Comparison of ENCODE assay signal across 25 cellular contexts in the genomic region with DNA sequence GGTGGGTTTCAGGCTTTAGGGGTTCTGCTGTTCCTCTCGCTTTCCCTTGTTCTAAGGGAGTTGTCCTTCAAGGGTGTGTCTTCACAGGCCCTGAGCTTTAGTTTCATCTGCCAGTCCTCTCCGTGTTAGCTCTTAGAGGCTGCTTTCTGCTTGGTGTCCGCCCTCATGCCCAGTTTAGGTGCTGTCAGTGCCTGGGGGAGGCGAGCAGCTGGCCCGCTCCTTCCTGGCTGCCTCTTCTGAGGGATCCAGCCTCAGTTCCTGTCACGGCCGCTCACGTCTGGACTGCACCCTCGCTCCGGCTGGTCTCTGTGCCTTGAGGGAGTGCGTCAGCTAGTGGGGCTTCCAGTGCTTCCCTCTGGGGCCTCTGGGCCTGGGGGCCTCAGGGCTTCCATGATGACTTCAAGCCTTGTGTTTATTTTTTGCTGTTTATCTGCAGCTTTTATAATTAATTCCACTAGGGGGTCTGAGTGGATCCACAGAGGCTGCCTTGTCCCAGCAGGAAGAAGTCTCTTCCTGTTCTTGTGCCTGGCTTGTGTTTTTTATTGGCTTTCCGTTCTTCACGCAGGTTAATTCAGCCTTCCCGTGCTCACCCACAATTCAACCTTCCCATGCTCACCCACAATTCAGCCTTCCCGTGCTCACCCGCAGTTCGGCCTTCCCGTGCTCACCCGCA. TPM values are rescaled to one million over a fixed set of nuclear protein-coding genes. Genes with fewer than 3 reads are reported as not detected.
DNase-seq lines count a peak whose midpoint lies in the region; ATAC-seq, FAIRE-seq and TF ChIP-seq lines count a peak whose summit lies in the region.
"Had no signal": no experiment of that assay in that cellular context is flagged by ENCODE, and none has a peak within 500 bp of the region (broad histone marks: within the 10 kb centered on the region; RNA-seq: fewer than 3 reads in every experiment).

No MANE protein-coding gene starts in this region.

- H3K36me3 ChIP-seq in right lobe of liver (peaks cover 0 to 73% (median 32%) of the 10 kb centered on the region in 4 donors), HepG2 (replicated peaks in 1 of 2; ENCODE audit: control insufficient read depth in 1 of 2, insufficient read depth in 2 of 2, low read length in 2 of 2) (peaks cover 15 to 80% of the 10 kb centered on the region in 2 experiments), mesenchymal stem cell (ENCODE audit: control insufficient read depth in 1 of 2, insufficient read depth in 2 of 2, low read depth in 1 of 2, low read length in 2 of 2) (peaks cover 65 to 91% of the 10 kb centered on the region in 2 experiments)
- H3K36me3 ChIP-seq: breast epithelium had no signal

- no peak for FAIRE-seq in HepG2 (lab: Jason Lieb, UNC)
- FAIRE-seq: D721Med, endometrium, GM12891, HTR-8/SVneo, keratinocyte had no signal

- TF ChIP-seq CTCF in right lobe of liver (IDR thresholded peaks at IDR 0.05) (no peak), HepG2 (CRISPR knock-in tag; IDR thresholded peaks at IDR 0.05) (no peak)

- peaks cover 3% of the 10 kb centered on the region; the same call in 1 of the 2 replicates for H4K20me1 ChIP-seq in HepG2 (ENCODE audit: insufficient read depth, low read length)

- BruUV-seq in HepG2 (replicated peaks; lab: Mats Ljungman, UMichigan) = no TSS peak

- TF ChIP-seq EP300 in HepG2 (IDR thresholded peaks at IDR 0.05; ENCODE audit: low read depth in 2 of 2, low read length in 2 of 2) (no peak), HepG2 (CRISPR knock-in tag; IDR thresholded peaks at IDR 0.05; ENCODE audit: borderline replicate concordance) (no peak)

- no peak overlapping the region for H3K4ac ChIP-seq in mesenchymal stem cell (ENCODE audit: low read depth in 1 of 2, low read length in 2 of 2)

- no peak overlapping the region for H3K18ac ChIP-seq in mesenchymal stem cell (ENCODE audit: low read depth in 1 of 2, low read length in 2 of 2)

- in situ Hi-C loops in HepG2 (cut with HindIII; ENCODE audit: extremely low pct_ligation_motif_present, low pct_unique_long_range_greater_than_20kb) (no loop called here), SK-MEL-5 (cut with HindIII; ENCODE audit: low pct_unique_long_range_greater_than_20kb, low sequenced_read_pairs) (no loop called here)

- no peaks in the 10 kb centered on the region for H3K4me1 ChIP-seq in right lobe of liver
- no peaks in the 10 kb centered on the region for H3K4me1 ChIP-seq in HepG2 (ENCODE audit: insufficient read depth, low read length)
- peaks cover 2% of the 10 kb centered on the region for H3K4me1 ChIP-seq in mesenchymal stem cell (ENCODE audit: control insufficient read depth, insufficient read depth, low read depth, low read length)
- H3K4me1 ChIP-seq: breast epithelium, HAP-1, stomach, tibial artery had no signal

- H3K27ac ChIP-seq in right lobe of liver = no peak overlapping the region
- no peak overlapping the region for H3K27ac ChIP-seq in HepG2 (ENCODE audit: extremely low read length, insufficient read depth, low read length)
- H3K27ac ChIP-seq in mesenchymal stem cell (ENCODE audit: low read length, poor library complexity, severe bottlenecking) = no peak overlapping the region
- H3K27ac ChIP-seq: breast epithelium, C4-2B, stomach, tibial artery had no signal

- H3K4me3 ChIP-seq in right lobe of liver = no peak overlapping the region
- no peak overlapping the region for H3K4me3 ChIP-seq in HepG2 (replicated peaks in 1 of 3; ENCODE audit: insufficient read depth in 1 of 3, low read depth in 2 of 3, low read length in 3 of 3)
- no peak overlapping the region for H3K4me3 ChIP-seq in mesenchymal stem cell (ENCODE audit: insufficient read depth in 1 of 2, low read depth in 1 of 2, low read length in 2 of 2)
- H3K4me3 ChIP-seq: breast epithelium, HAP-1, stomach, tibial artery had no signal

- ATAC-seq in right lobe of liver (peak; percentile 21 to 56 (median 32)), HepG2 (no peak)
- ATAC-seq: activated CD8-positive, alpha-beta T cell treated with anti-CD3 and anti-CD28 coated beads for 36 hours had no signal

- CTCF ChIA-PET in HepG2 (lab: Yijun Ruan, JAX; ENCODE audit: low intra/inter-chr PET ratio, low total read pairs) = no interaction called here

- TF ChIP-seq RAD21 in HepG2 (CRISPR knock-in tag; IDR thresholded peaks at IDR 0.05) = no peak

- H3K9ac ChIP-seq in HepG2 (ENCODE audit: insufficient read depth, low read depth, low read length) (no peak overlapping the region), mesenchymal stem cell (ENCODE audit: low read length) (no peak overlapping the region)

- no peak overlapping the region for H4K8ac ChIP-seq in mesenchymal stem cell (ENCODE audit: low read length)

- no peak overlapping the region for H2AFZ ChIP-seq in HepG2 (ENCODE audit: low read length)
- no peak overlapping the region for H2AFZ ChIP-seq in mesenchymal stem cell (ENCODE audit: low read depth, low read length)

- H3K79me1 ChIP-seq in mesenchymal stem cell (replicated peaks; ENCODE audit: low read length, poor library complexity, severe bottlenecking) = peaks cover 39% of the 10 kb centered on the region

- intact Hi-C loops in right lobe of liver (cut with DNase I) (no loop called here), HepG2 (cut with micrococcal nuclease; ENCODE audit: unreplicated experiment) (no loop called here)

- H3K9me3 ChIP-seq in right lobe of liver (no peaks in the 10 kb centered on the region), HepG2 (ENCODE audit: low read length) (no peaks in the 10 kb centered on the region), mesenchymal stem cell (ENCODE audit: control insufficient read depth, low read length) (no peaks in the 10 kb centered on the region)
- H3K9me3 ChIP-seq: breast epithelium, HAP-1, stomach, tibial artery had no signal

- DNase-seq in right lobe of liver (peak in 1 of 3 donors; percentile 30), HepG2 (ENCODE audit: low spot score) (no peak), SK-MEL-5 (ENCODE audit: low read depth, low spot score) (peak; percentile 21), foreskin melanocyte (peak; percentile 77), NCI-H510A (lab: John Stamatoyannopoulos, UW) (no peak), mesenchymal stem cell (no peak)
- no peak for DNase-seq in central memory CD4-positive, alpha-beta T cell
- DNase-seq: activated CD8-positive, alpha-beta T cell treated with anti-CD3 and anti-CD28 coated beads for 36 hours; activated naive CD4-positive, alpha-beta T cell treated with Interleukin-2 at 50 U/mL for 16 hours; KG1; NCI-H1930; NCI-H345; NCI-H82; stimulated activated CD4-positive, alpha-beta T cell treated with anti-CD3 and anti-CD28 coated beads, Interleukin-4, amount 100 ng/mL, for 24 hours; stomach; T-helper 9 cell; tibial artery had no signal

- TF ChIP-seq POLR2A in right lobe of liver (IDR thresholded peaks at IDR 0.05) (no peak), HepG2 (IDR thresholded peaks at IDR 0.05; ENCODE audit: insufficient read depth in 1 of 2, low read depth in 2 of 2, low read length in 2 of 2) (no peak)

- H2BK5ac ChIP-seq in mesenchymal stem cell (ENCODE audit: low read depth, low read length, poor library complexity, severe bottlenecking) = no peak overlapping the region

- H2AK5ac ChIP-seq in mesenchymal stem cell (ENCODE audit: low read length, severe bottlenecking) = no peak overlapping the region

- no peak overlapping the region for H3K23ac ChIP-seq in mesenchymal stem cell (ENCODE audit: low read length in 2 of 2)

- no peaks in the 10 kb centered on the region for H3K27me3 ChIP-seq in right lobe of liver
- H3K27me3 ChIP-seq in HepG2 (ENCODE audit: control insufficient read depth in 1 of 2, insufficient read depth in 2 of 2, low read length in 2 of 2) = no peaks in the 10 kb centered on the region
- no peaks in the 10 kb centered on the region for H3K27me3 ChIP-seq in mesenchymal stem cell (ENCODE audit: control insufficient read depth in 1 of 2, insufficient read depth in 1 of 2, low read length in 2 of 2)
- H3K27me3 ChIP-seq: breast epithelium, stomach, tibial artery had no signal

- H2BK12ac ChIP-seq in mesenchymal stem cell (ENCODE audit: low read length in 2 of 2) = no peak overlapping the region

- no peak overlapping the region for H3K14ac ChIP-seq in mesenchymal stem cell (ENCODE audit: low read length in 2 of 2)

- H2BK120ac ChIP-seq in mesenchymal stem cell (ENCODE audit: low read depth, low read length) = no peak overlapping the region

- no peak overlapping the region for H3K4me2 ChIP-seq in HepG2 (ENCODE audit: low read depth, low read length)
- no peak overlapping the region for H3K4me2 ChIP-seq in mesenchymal stem cell (ENCODE audit: low read length, poor library complexity, severe bottlenecking)

- no peaks in the 10 kb centered on the region for H3K79me2 ChIP-seq in HepG2 (ENCODE audit: insufficient read depth, low read length)

- H4K91ac ChIP-seq in mesenchymal stem cell (ENCODE audit: low read length) = no peak overlapping the region

- WGBS in right lobe of liver (ENCODE audit: insufficient coverage, low coverage, low lambda C conversion rate, missing lambda C conversion rate) = 68% methylated on average over 9 of the region's 19 CpGs
- 88% methylated on average over 19 of the region's 19 CpGs for WGBS in HepG2 (ENCODE audit: low lambda C conversion rate)
- 88% methylated on average over 19 of the region's 19 CpGs for WGBS in mesenchymal stem cell

- no peak overlapping the region for H2BK15ac ChIP-seq in mesenchymal stem cell (ENCODE audit: low read depth, poor library complexity, severe bottlenecking)

- POLR2A ChIA-PET in HepG2 (lab: Yijun Ruan, JAX) = no interaction called here

RNA-seq across cellular contexts. Expression of gene WDR37, which starts 33.0 kb away (rescaled TPM):
- total RNA-seq in right lobe of liver = 1 to 10 TPM; 5.8 to 9.7 (median 8.3) TPM
- total RNA-seq in HepG2 (2016; rRNA removed; fragmentation: Illumina TruSeq; extraction: Trizol) = 5.4 and 5.9 TPM in 2 replicates
- 14.4 and 16.4 TPM in 2 replicates for total RNA-seq in HepG2 (2016; cell fraction: cytosol; rRNA removed; fragmentation: Illumina TruSeq; extraction: Trizol; ENCODE audit: low read depth)
- 4.7 and 6.1 TPM in 2 replicates for total RNA-seq in HepG2 (2016; cell fraction: insoluble cytoplasmic fraction; rRNA removed; fragmentation: Illumina TruSeq; extraction: Trizol)
- total RNA-seq in HepG2 (2016; cell fraction: membrane; rRNA removed; fragmentation: Illumina TruSeq; extraction: Trizol) = 8.1 and 8.5 TPM in 2 replicates
- 7.7 and 7.8 TPM in 2 replicates for total RNA-seq in HepG2 (2016; cell fraction: nucleus; rRNA removed; fragmentation: Illumina TruSeq; extraction: Trizol)
- 7.5 and 8.6 TPM in 2 replicates for polyA plus RNA-seq in HepG2 (2011; rRNA removed)
- polyA plus RNA-seq in HepG2 (2011; cell fraction: cytosol; rRNA removed) = 5.3 TPM in 2 replicates
- 19.8 and 22.5 TPM in 2 replicates for polyA plus RNA-seq in HepG2 (2011; cell fraction: nucleus; rRNA removed)
- 6.1 and 6.9 TPM in 2 replicates for polyA plus RNA-seq in HepG2 (2012)
- 0.37 and 0.41 TPM in 2 replicates for polyA plus RNA-seq in HepG2 (2016; cell fraction: cytosol; fragmentation: Illumina TruSeq; extraction: Trizol; ENCODE audit: low read depth)
- 4.6 and 5.8 TPM in 2 replicates for polyA plus RNA-seq in HepG2 (2016; cell fraction: insoluble cytoplasmic fraction; fragmentation: Illumina TruSeq; extraction: Trizol; ENCODE audit: low read depth)
- 1.1 and 1.2 TPM in 2 replicates for polyA plus RNA-seq in HepG2 (2016; cell fraction: membrane; fragmentation: Illumina TruSeq; extraction: Trizol; ENCODE audit: low read depth)
- polyA plus RNA-seq in HepG2 (2016; cell fraction: nucleus; fragmentation: Illumina TruSeq; extraction: Trizol; ENCODE audit: insufficient read depth, low read depth) = 16.0 TPM in 2 replicates
- 39.9 and 41.7 TPM in 2 replicates for polyA minus RNA-seq in HepG2 (2011; rRNA and poly(A)+ RNA removed; ENCODE audit: low replicate concordance)
- polyA minus RNA-seq in HepG2 (2011; cell fraction: cytosol; rRNA and poly(A)+ RNA removed) = 7.3 and 13.4 TPM in 2 replicates
- polyA minus RNA-seq in HepG2 (2011; cell fraction: nucleus; rRNA and poly(A)+ RNA removed) = 16.2 and 17.1 TPM in 2 replicates
- 5.7 and 7.6 TPM in 2 replicates for total RNA-seq in SK-MEL-5 (2014; rRNA removed; shearing (Covaris generic))
- polyA plus RNA-seq in SK-MEL-5 (2015; cell fraction: cytosol; rRNA removed) = 7.3 and 15.2 TPM in 2 replicates
- polyA plus RNA-seq in SK-MEL-5 (2015; cell fraction: nucleus; rRNA removed) = 10.0 and 11.8 TPM in 2 replicates
- 18.0 TPM for polyA plus RNA-seq in mesenchymal stem cell (2013, experiment 1 of 2)
- polyA plus RNA-seq in mesenchymal stem cell (2013, experiment 2 of 2) = 17.1 TPM

RNA-seq across cellular contexts. Expression of gene IDI1, which starts 40.2 kb away (rescaled TPM):
- total RNA-seq in right lobe of liver = 10 to 100 TPM; 14.7 to 79.7 (median 28.4) TPM
- total RNA-seq in HepG2 (2016; rRNA removed; fragmentation: Illumina TruSeq; extraction: Trizol) = 145 and 247 TPM in 2 replicates
- 30.6 and 36.4 TPM in 2 replicates for total RNA-seq in HepG2 (2016; cell fraction: cytosol; rRNA removed; fragmentation: Illumina TruSeq; extraction: Trizol; ENCODE audit: low read depth)
- 151 and 249 TPM in 2 replicates for total RNA-seq in HepG2 (2016; cell fraction: insoluble cytoplasmic fraction; rRNA removed; fragmentation: Illumina TruSeq; extraction: Trizol)
- 51.4 and 56.7 TPM in 2 replicates for total RNA-seq in HepG2 (2016; cell fraction: membrane; rRNA removed; fragmentation: Illumina TruSeq; extraction: Trizol)
- 95.7 and 98.8 TPM in 2 replicates for total RNA-seq in HepG2 (2016; cell fraction: nucleus; rRNA removed; fragmentation: Illumina TruSeq; extraction: Trizol)
- polyA plus RNA-seq in HepG2 (2011; rRNA removed) = 44.4 and 56.6 TPM in 2 replicates
- 17.6 and 37.3 TPM in 2 replicates for polyA plus RNA-seq in HepG2 (2011; cell fraction: cytosol; rRNA removed)
- 43.0 and 68.2 TPM in 2 replicates for polyA plus RNA-seq in HepG2 (2011; cell fraction: nucleus; rRNA removed)
- polyA plus RNA-seq in HepG2 (2012) = 95.0 and 101 TPM in 2 replicates
- 11.6 and 13.1 TPM in 2 replicates for polyA plus RNA-seq in HepG2 (2016; cell fraction: cytosol; fragmentation: Illumina TruSeq; extraction: Trizol; ENCODE audit: low read depth)
- 253 and 286 TPM in 2 replicates for polyA plus RNA-seq in HepG2 (2016; cell fraction: insoluble cytoplasmic fraction; fragmentation: Illumina TruSeq; extraction: Trizol; ENCODE audit: low read depth)
- 34.8 and 35.9 TPM in 2 replicates for polyA plus RNA-seq in HepG2 (2016; cell fraction: membrane; fragmentation: Illumina TruSeq; extraction: Trizol; ENCODE audit: low read depth)
- polyA plus RNA-seq in HepG2 (2016; cell fraction: nucleus; fragmentation: Illumina TruSeq; extraction: Trizol; ENCODE audit: insufficient read depth, low read depth) = 142 and 155 TPM in 2 replicates
- polyA minus RNA-seq in HepG2 (2011; rRNA and poly(A)+ RNA removed; ENCODE audit: low replicate concordance) = 13.6 and 22.4 TPM in 2 replicates
- polyA minus RNA-seq in HepG2 (2011; cell fraction: cytosol; rRNA and poly(A)+ RNA removed) = 13.5 and 22.8 TPM in 2 replicates
- polyA minus RNA-seq in HepG2 (2011; cell fraction: nucleus; rRNA and poly(A)+ RNA removed) = 43.5 and 60.7 TPM in 2 replicates
- 85.5 and 94.8 TPM in 2 replicates for total RNA-seq in SK-MEL-5 (2014; rRNA removed; shearing (Covaris generic))
- 45.0 and 53.0 TPM in 2 replicates for polyA plus RNA-seq in SK-MEL-5 (2015; cell fraction: cytosol; rRNA removed)
- 48.9 and 60.1 TPM in 2 replicates for polyA plus RNA-seq in SK-MEL-5 (2015; cell fraction: nucleus; rRNA removed)
- polyA plus RNA-seq in mesenchymal stem cell (2013, experiment 1 of 2) = 198 TPM
- polyA plus RNA-seq in mesenchymal stem cell (2013, experiment 2 of 2) = 211 TPM

Comparison
In these comparisons a context has a peak if more than half of its experiments do, and no peak if none do; other contexts are left out.
1. DNase-seq: peak in SK-MEL-5 (single experiment) and foreskin melanocyte (single experiment); none in HepG2 (single experiment), NCI-H510A (single experiment), central memory CD4-positive, alpha-beta T cell (single experiment) and mesenchymal stem cell (single experiment).